ENCODE assay signal across 9 cellular contexts in genomic region chr17:69581061-69581955, GRCh38.
DNase-seq lines count a peak whose midpoint lies in the region; ATAC-seq and TF ChIP-seq lines count a peak whose summit lies in the region.
"Had no signal": no experiment of that assay in that cellular context is flagged by ENCODE, and none has a peak within 500 bp of the region (broad histone marks: within the 10 kb centered on the region; RNA-seq: fewer than 3 reads in every experiment).

No MANE protein-coding gene starts in this region.

- H3K9me3 ChIP-seq in T-helper 17 cell (ENCODE audit: control insufficient read depth, low read length, poor library complexity, severe bottlenecking), result no peaks in the 10 kb centered on the region
- no peaks in the 10 kb centered on the region for H3K9me3 ChIP-seq in upper lobe of right lung
- H3K9me3 ChIP-seq: A549 had no signal

- peaks cover 14% of the 10 kb centered on the region for H3K27me3 Mint-ChIP-seq in activated CD4-positive, alpha-beta T cell treated with anti-CD3 and anti-CD28 coated beads for 36 hours
- peaks cover 41% of the 10 kb centered on the region for H3K27me3 Mint-ChIP-seq in T-helper 17 cell
- H3K27me3 Mint-ChIP-seq in natural killer cell treated with Interleukin-12 subunit alpha and Interleukin-12 subunit beta and Interleukin-15 and Interleukin-18, amount 100 ng/mL, for 72 hours, result peaks cover 22 to 38% of the 10 kb centered on the region in 2 donors

- no peak overlapping the region for H3K27ac ChIP-seq in upper lobe of right lung
- H3K27ac ChIP-seq: A549 had no signal

- no peaks in the 10 kb centered on the region for H3K27me3 ChIP-seq in upper lobe of right lung

- intact Hi-C loops in activated CD4-positive, alpha-beta T cell treated with anti-CD3 and anti-CD28 coated beads for 36 hours (cut with DNase I, micrococcal nuclease), result no loop called here
- intact Hi-C loops in upper lobe of right lung (cut with DNase I), result no loop called here

- DNase-seq in activated CD4-positive, alpha-beta T cell treated with anti-CD3 and anti-CD28 coated beads for 36 hours, result peak; percentile 31
- DNase-seq in activated CD4-positive, alpha-beta T cell treated with anti-CD3 and anti-CD28 coated beads for 4 hours, result no peak
- DNase-seq in T-helper 17 cell (no peak), AG20443 (ENCODE audit: low spot score) (no peak), upper lobe of right lung (no peak), HuH-7.5 (ENCODE audit: low spot score) (no peak)
- no peak for DNase-seq in natural killer cell treated with Interleukin-12 subunit alpha and Interleukin-12 subunit beta and Interleukin-15 and Interleukin-18, amount 100 ng/mL, for 72 hours (ENCODE audit: low spot score)

- peak; percentile 39 for ATAC-seq in activated CD4-positive, alpha-beta T cell treated with anti-CD3 and anti-CD28 coated beads for 36 hours
- ATAC-seq in HG02870 (IDR thresholded peaks at IDR 0.05; ENCODE audit: unreplicated experiment) (peak; percentile 73), T-helper 17 cell (peak; percentile 85), upper lobe of right lung (no peak)
- peak; percentile 53 to 54 for ATAC-seq in natural killer cell treated with Interleukin-12 subunit alpha and Interleukin-12 subunit beta and Interleukin-15 and Interleukin-18, amount 100 ng/mL, for 72 hours
- ATAC-seq: A549 had no signal

- peak overlapping the region; percentile 54 for H3K4me3 Mint-ChIP-seq in activated CD4-positive, alpha-beta T cell treated with anti-CD3 and anti-CD28 coated beads for 36 hours
- H3K4me3 Mint-ChIP-seq in T-helper 17 cell, result peak overlapping the region; percentile 85
- H3K4me3 Mint-ChIP-seq in natural killer cell treated with Interleukin-12 subunit alpha and Interleukin-12 subunit beta and Interleukin-15 and Interleukin-18, amount 100 ng/mL, for 72 hours, result peak overlapping the region; percentile 76

- no peaks in the 10 kb centered on the region for H3K36me3 ChIP-seq in upper lobe of right lung

- no peak for TF ChIP-seq CTCF in upper lobe of right lung (IDR thresholded peaks at IDR 0.05)

- CTCF ChIA-PET in activated CD4-positive, alpha-beta T cell treated with anti-CD3 and anti-CD28 coated beads for 36 hours (lab: Charles Lee), result no interaction called here

- H3K4me1 ChIP-seq in upper lobe of right lung, result no peaks in the 10 kb centered on the region

- peaks cover 8% of the 10 kb centered on the region for H3K4me1 Mint-ChIP-seq in activated CD4-positive, alpha-beta T cell treated with anti-CD3 and anti-CD28 coated beads for 36 hours
- H3K4me1 Mint-ChIP-seq in T-helper 17 cell, result peaks cover 7% of the 10 kb centered on the region
- peaks cover 9 to 19% of the 10 kb centered on the region in 2 donors for H3K4me1 Mint-ChIP-seq in natural killer cell treated with Interleukin-12 subunit alpha and Interleukin-12 subunit beta and Interleukin-15 and Interleukin-18, amount 100 ng/mL, for 72 hours (ENCODE audit: low read depth in 2 of 2)

- POLR2A ChIA-PET in activated CD4-positive, alpha-beta T cell treated with anti-CD3 and anti-CD28 coated beads for 36 hours (lab: Charles Lee), result no interaction called here

- H3K4me3 ChIP-seq in upper lobe of right lung, result no peak overlapping the region
- H3K4me3 ChIP-seq: A549 had no signal

- no peaks in the 10 kb centered on the region for H3K36me3 Mint-ChIP-seq in activated CD4-positive, alpha-beta T cell treated with anti-CD3 and anti-CD28 coated beads for 36 hours (ENCODE audit: low read depth)
- H3K36me3 Mint-ChIP-seq in T-helper 17 cell (ENCODE audit: low read depth), result peaks cover 6% of the 10 kb centered on the region
- H3K36me3 Mint-ChIP-seq in natural killer cell treated with Interleukin-12 subunit alpha and Interleukin-12 subunit beta and Interleukin-15 and Interleukin-18, amount 100 ng/mL, for 72 hours, result no peaks in the 10 kb centered on the region

- no peak overlapping the region for H3K27ac Mint-ChIP-seq in activated CD4-positive, alpha-beta T cell treated with anti-CD3 and anti-CD28 coated beads for 36 hours
- peak overlapping the region; percentile 83 for H3K27ac Mint-ChIP-seq in T-helper 17 cell
- no peak overlapping the region for H3K27ac Mint-ChIP-seq in natural killer cell treated with Interleukin-12 subunit alpha and Interleukin-12 subunit beta and Interleukin-15 and Interleukin-18, amount 100 ng/mL, for 72 hours

- H3K9me3 Mint-ChIP-seq in activated CD4-positive, alpha-beta T cell treated with anti-CD3 and anti-CD28 coated beads for 36 hours (ENCODE audit: low read depth), result no peaks in the 10 kb centered on the region
- H3K9me3 Mint-ChIP-seq in natural killer cell treated with Interleukin-12 subunit alpha and Interleukin-12 subunit beta and Interleukin-15 and Interleukin-18, amount 100 ng/mL, for 72 hours, result no peaks in the 10 kb centered on the region
